Comparison of ENCODE assay signal across 8 cellular contexts in genomic region chr7:98240961-98241673, GRCh38. TPM values are rescaled to one million over a fixed set of nuclear protein-coding genes. Genes with fewer than 3 reads are reported as not detected.
DNase-seq lines count a peak whose midpoint lies in the region; ATAC-seq and TF ChIP-seq lines count a peak whose summit lies in the region.

No MANE protein-coding gene starts in this region.

- TF ChIP-seq CTCF in neural crest cell (conservative IDR thresholded peaks at IDR 0.05) = peak; percentile 72

- H3K4me3 Mint-ChIP-seq in neural crest cell = no peak overlapping the region

- H3K27ac Mint-ChIP-seq in neural crest cell (ENCODE audit: unreplicated experiment) = peak overlapping the region; percentile 75

- ATAC-seq in HG02588 (IDR thresholded peaks at IDR 0.05; ENCODE audit: unreplicated experiment) (peak; percentile 53), esophagus mucosa (peak; percentile 15)

- DNase-seq in SIG-M5 treated with dmso at 0.1 percent for 504 hours (lab: John Stamatoyannopoulos, UW; ENCODE audit: unreplicated experiment) = peak; percentile 4
- DNase-seq in SIG-M5 (lab: John Stamatoyannopoulos, UW) = no peak
- peak; percentile 19 for DNase-seq in SKM-1 treated with dmso at 0.1 percent for 144 hours (lab: John Stamatoyannopoulos, UW; ENCODE audit: unreplicated experiment)
- peak; percentile 70 for DNase-seq in neural crest cell (ENCODE audit: low read depth, low spot score)
- no peak for DNase-seq in mesenteric fat pad (ENCODE audit: low spot score)
- DNase-seq in activated CD4-positive, CD25-positive, alpha-beta regulatory T cell treated with anti-CD3 and anti-CD28 coated beads, Interleukin-2, amount 50 U/mL, for 72 hours = no peak

- no peaks in the 10 kb centered on the region for H3K27me3 Mint-ChIP-seq in neural crest cell (ENCODE audit: low read depth)

- no peaks in the 10 kb centered on the region for H3K9me3 Mint-ChIP-seq in neural crest cell

- peaks cover 5% of the 10 kb centered on the region for H3K36me3 Mint-ChIP-seq in neural crest cell (ENCODE audit: low read depth)

- peaks cover 5% of the 10 kb centered on the region for H3K4me1 Mint-ChIP-seq in neural crest cell

RNA-seq across cellular contexts. Expression of gene TECPR1, which starts 10.9 kb away (rescaled TPM):
- 15.7 TPM for total RNA-seq in esophagus mucosa
- 30.3 and 35.2 TPM in 2 replicates for total RNA-seq in neural crest cell
- 25.5 TPM for total RNA-seq in mesenteric fat pad

RNA-seq across cellular contexts. Expression of gene BHLHA15, which starts 29.9 kb away (rescaled TPM):
- total RNA-seq in esophagus mucosa (0.76 TPM), neural crest cell (not detected in 2 replicates), mesenteric fat pad (0.67 TPM)

RNA-seq across cellular contexts. Expression of gene BRI3, which starts 40.4 kb away (rescaled TPM):
- total RNA-seq in esophagus mucosa (91.1 TPM), neural crest cell (112 and 119 TPM in 2 replicates), mesenteric fat pad (355 TPM)

Comparison
In these comparisons a context has a peak if more than half of its experiments do, and no peak if none do; other contexts are left out.
1. DNase-seq: peak in SIG-M5 treated with dmso at 0.1 percent for 504 hours (single experiment), SKM-1 treated with dmso at 0.1 percent for 144 hours (single experiment) and neural crest cell (single experiment); none in SIG-M5 (single experiment), mesenteric fat pad (single experiment) and activated CD4-positive, CD25-positive, alpha-beta regulatory T cell treated with anti-CD3 and anti-CD28 coated beads, Interleukin-2, amount 50 U/mL, for 72 hours (single experiment).